Comparison of ENCODE assay signal across 2 cellular contexts in genomic region chr22:49823289-49824045, GRCh38.
TF ChIP-seq lines count a peak whose summit lies in the region.

No MANE protein-coding gene starts in this region.

TF ChIP-seq in IMR-90, 13 proteins besides CTCF, POLR2A, EP300 and RAD21:
- TF ChIP-seq CEBPB (IDR thresholded peaks at IDR 0.05; ENCODE audit: low read depth, low read length) (no peak), BHLHE40 (IDR thresholded peaks at IDR 0.05; ENCODE audit: low read depth, low read length) (no peak), SMC3 (IDR thresholded peaks at IDR 0.05; ENCODE audit: low read depth, low read length) (no peak), MAFK (IDR thresholded peaks at IDR 0.05; ENCODE audit: low read depth, low read length) (no peak), NFE2L2 (IDR thresholded peaks at IDR 0.05; ENCODE audit: low read depth, low read length) (no peak), RFX5 (IDR thresholded peaks at IDR 0.05; ENCODE audit: low read depth, low read length) (no peak), USF2 (IDR thresholded peaks at IDR 0.05; ENCODE audit: low read depth, low read length) (no peak), MAZ (IDR thresholded peaks at IDR 0.05; ENCODE audit: borderline replicate concordance, low read depth, low read length) (no peak), CHD1 (IDR thresholded peaks at IDR 0.05; ENCODE audit: low read depth, low read length) (no peak), FOS (IDR thresholded peaks at IDR 0.05; ENCODE audit: low read depth, low read length) (no peak), RCOR1 (IDR thresholded peaks at IDR 0.05; ENCODE audit: insufficient replicate concordance, low read length) (no peak), ELK1 (IDR thresholded peaks at IDR 0.05; ENCODE audit: borderline replicate concordance, low read depth, low read length) (no peak), MXI1 (IDR thresholded peaks at IDR 0.05; ENCODE audit: borderline replicate concordance, low read depth, low read length) (no peak)

TF ChIP-seq in SK-N-SH treated with all-trans-retinoic acid at 6 μM for 48 hours, 23 proteins besides CTCF, POLR2A, EP300 and RAD21:
- no peak for TF ChIP-seq SNAI2 (CRISPR knock-in tag; IDR thresholded peaks at IDR 0.05)
- TF ChIP-seq ZFP3 (CRISPR knock-in tag; IDR thresholded peaks at IDR 0.05): no peak
- no peak for TF ChIP-seq RARB (CRISPR knock-in tag; IDR thresholded peaks at IDR 0.05)
- no peak for TF ChIP-seq BACH2 (CRISPR knock-in tag; IDR thresholded peaks at IDR 0.05; ENCODE audit: borderline replicate concordance)
- TF ChIP-seq ZNF565 (CRISPR knock-in tag; conservative IDR thresholded peaks at IDR 0.05; ENCODE audit: low read depth): no peak
- no peak for TF ChIP-seq ZNF70 (CRISPR knock-in tag; IDR thresholded peaks at IDR 0.05)
- TF ChIP-seq ZC3H10 (CRISPR knock-in tag; IDR thresholded peaks at IDR 0.05): no peak
- no peak for TF ChIP-seq TSHZ2 (CRISPR knock-in tag; IDR thresholded peaks at IDR 0.05)
- no peak for TF ChIP-seq OSR1 (CRISPR knock-in tag; IDR thresholded peaks at IDR 0.05)
